4 cellular contexts compared by ENCODE assay signal in the genomic region with DNA sequence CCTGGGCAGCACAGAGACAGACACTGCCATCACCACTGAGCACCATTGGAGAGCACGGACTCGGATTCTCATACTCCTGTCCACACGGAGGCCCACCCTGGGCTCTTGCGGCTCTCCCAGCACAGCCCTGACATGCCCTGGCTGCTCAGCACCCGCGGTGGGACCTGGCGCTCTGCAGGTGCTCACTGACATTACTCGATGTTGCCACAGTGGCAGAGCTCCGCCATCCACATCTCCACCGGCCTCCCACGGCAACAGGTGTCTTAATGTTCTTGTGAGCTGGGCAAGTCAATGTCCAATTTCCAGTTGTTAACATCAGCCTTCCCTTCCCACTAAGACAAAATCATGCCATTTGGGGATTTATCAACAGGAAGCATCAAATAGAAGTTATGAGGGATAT. TPM values are rescaled to one million over a fixed set of nuclear protein-coding genes. Genes with fewer than 3 reads are reported as not detected.
"Had no signal": no experiment of that assay in that cellular context is flagged by ENCODE, and none has a peak within 500 bp of the region (broad histone marks: within the 10 kb centered on the region; RNA-seq: fewer than 3 reads in every experiment).

No MANE protein-coding gene starts in this region.

RNA-seq across cellular contexts. Expression of a gene that starts 44.8 kb away (rescaled TPM):
- total RNA-seq: OCI-LY7, SJCRH30, SJSA1, SK-MEL-5 had no signal

RNA-seq across cellular contexts. Expression of a gene that starts 45.0 kb away (rescaled TPM):
- total RNA-seq: OCI-LY7, SJSA1, SK-MEL-5 had no signal
